8 cellular contexts compared by ENCODE assay signal in the genomic region with DNA sequence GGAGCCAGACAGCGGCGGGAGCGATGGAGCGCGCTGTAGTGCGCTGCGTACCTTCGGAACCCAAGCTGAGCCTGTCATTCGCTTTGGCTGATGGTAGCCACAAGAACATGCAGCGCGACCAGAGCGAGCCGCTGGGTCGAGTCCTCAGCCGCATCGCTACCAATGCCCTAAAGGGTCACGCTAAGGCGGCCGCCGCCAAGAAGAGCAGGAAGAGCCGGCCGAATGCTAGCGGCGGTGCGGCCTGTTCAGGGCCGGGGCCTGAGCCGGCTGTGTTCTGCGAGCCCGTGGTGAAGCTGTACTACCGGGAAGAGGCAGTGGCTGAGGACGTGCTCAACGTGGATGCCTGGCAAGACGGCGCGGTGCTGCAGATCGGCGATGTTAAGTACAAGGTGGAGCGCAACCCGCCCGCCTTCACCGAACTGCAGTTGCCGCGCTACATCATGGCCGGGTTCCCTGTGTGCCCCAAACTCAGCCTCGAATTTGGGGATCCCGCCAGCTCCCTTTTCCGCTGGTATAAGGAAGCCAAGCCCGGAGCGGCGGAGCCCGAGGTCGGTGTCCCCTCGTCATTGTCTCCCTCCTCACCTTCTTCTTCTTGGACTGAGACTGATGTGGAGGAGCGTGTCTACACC. TPM values are rescaled to one million over a fixed set of nuclear protein-coding genes. Genes with fewer than 3 reads are reported as not detected.
DNase-seq lines count a peak whose midpoint lies in the region; ATAC-seq and TF ChIP-seq lines count a peak whose summit lies in the region.

No MANE protein-coding gene starts in this region.

- CTCF ChIA-PET in activated naive CD4-positive, alpha-beta T cell treated with anti-CD3 and anti-CD28 coated beads, Interleukin-2, amount 10 ng/mL, durations not matched to agents 7 days and 5 days (lab: Charles Lee): interaction anchor here (0.6 to 1.7 kb wide), 4 partner anchors 14 to 340 kb away, joined by 3 to 4 read pairs (median 3); no protein-coding TSS in a partner anchor

- peaks cover 15% of the 10 kb centered on the region for H3K4me1 ChIP-seq in HAP-1

- no peak for TF ChIP-seq CTCF in NB4 (IDR thresholded peaks at IDR 0.05; ENCODE audit: low read depth, low read length)

- in situ Hi-C loops in HAP-1 (cut with MboI; ENCODE audit: low sequenced_read_pairs): no loop called here

- no peaks in the 10 kb centered on the region for H3K27me3 ChIP-seq in HAP-1 (ENCODE audit: low read depth)

- H3K4me3 ChIP-seq in HAP-1 (peak overlapping the region; percentile 72), NB4 (ENCODE audit: low read depth, low read length) (peak overlapping the region; percentile 92)

- H3K27ac Mint-ChIP-seq in activated naive CD4-positive, alpha-beta T cell treated with anti-CD3 and anti-CD28 coated beads, Interleukin-2, amount 10 ng/mL, durations not matched to agents 7 days and 5 days: peak overlapping the region; percentile 98

- H3K4me3 Mint-ChIP-seq in activated naive CD4-positive, alpha-beta T cell treated with anti-CD3 and anti-CD28 coated beads, Interleukin-2, amount 10 ng/mL, durations not matched to agents 7 days and 5 days: peak overlapping the region; percentile 96

- no peak for TF ChIP-seq POLR2A in NB4 (IDR thresholded peaks at IDR 0.05; ENCODE audit: extremely low read depth, insufficient read length)

- no peaks in the 10 kb centered on the region for H3K27me3 Mint-ChIP-seq in activated naive CD4-positive, alpha-beta T cell treated with anti-CD3 and anti-CD28 coated beads, Interleukin-2, amount 10 ng/mL, durations not matched to agents 7 days and 5 days

- H3K9me3 Mint-ChIP-seq in activated naive CD4-positive, alpha-beta T cell treated with anti-CD3 and anti-CD28 coated beads, Interleukin-2, amount 10 ng/mL, durations not matched to agents 7 days and 5 days: no peaks in the 10 kb centered on the region

- H3K4me1 Mint-ChIP-seq in activated naive CD4-positive, alpha-beta T cell treated with anti-CD3 and anti-CD28 coated beads, Interleukin-2, amount 10 ng/mL, durations not matched to agents 7 days and 5 days: peaks cover 43% of the 10 kb centered on the region

- intact Hi-C loops in left cardiac atrium (cut with DNase I) (loop anchor here (5.0 kb wide), 1 partner anchor 41 kb away; a partner anchor contains a TSS), sciatic nerve (cut with DNase I) (no loop called here)

- peaks cover 14% of the 10 kb centered on the region for H3K36me3 ChIP-seq in HAP-1 (replicated peaks)

- peak; percentile 59 for DNase-seq in DMS 273 (lab: John Stamatoyannopoulos, UW; ENCODE audit: unreplicated experiment)
- DNase-seq in DMS 273 treated with DMSO at 0.1 percent for 48 hours (lab: John Stamatoyannopoulos, UW): no peak
- DNase-seq in HAP-1 (ENCODE audit: low spot score in 2 of 2): peak; percentile 27 to 47
- DNase-seq in NB4 (ENCODE audit: low read depth): no peak
- DNase-seq in activated naive CD4-positive, alpha-beta T cell treated with anti-CD3 and anti-CD28 coated beads, Interleukin-2, amount 10 ng/mL, durations not matched to agents 7 days and 5 days: peak; percentile 53
- peak; percentile 40 for DNase-seq in left cardiac atrium
- DNase-seq in sciatic nerve (ENCODE audit: low spot score): no peak
- DNase-seq in H4 (ENCODE audit: low spot score): no peak

- peak; percentile 53 to 67 for ATAC-seq in left cardiac atrium
- peak; percentile 63 for ATAC-seq in sciatic nerve

- peaks cover 33% of the 10 kb centered on the region for H3K36me3 Mint-ChIP-seq in activated naive CD4-positive, alpha-beta T cell treated with anti-CD3 and anti-CD28 coated beads, Interleukin-2, amount 10 ng/mL, durations not matched to agents 7 days and 5 days

- peaks cover 6% of the 10 kb centered on the region for H3K9me3 ChIP-seq in HAP-1

RNA-seq across cellular contexts. Expression of a gene that starts 0.5 kb away (rescaled TPM):
- 10 to 100 TPM in 1 of 2 donors, 1 to 10 TPM in 1; 9.8 to 16.2 TPM for total RNA-seq in left cardiac atrium
- total RNA-seq in sciatic nerve: 12.7 TPM
- total RNA-seq in H4 (2014; rRNA removed; shearing (Covaris generic)): 6.2 and 7.6 TPM in 2 replicates

RNA-seq across cellular contexts. Expression of a gene that starts 12.4 kb away (rescaled TPM):
- total RNA-seq in left cardiac atrium: under 1 TPM in 1 of 2 donors, not detected in 1; 0.03 TPM
- total RNA-seq in sciatic nerve: 0.80 TPM
- total RNA-seq in H4 (2014; rRNA removed; shearing (Covaris generic)): 0.06 TPM in 1 of 2 replicates, not detected in the other

RNA-seq across cellular contexts. Expression of a gene that starts 40.6 kb away (rescaled TPM):
- 100 to 1,000 TPM in 1 of 2 donors, 10 to 100 TPM in 1; 80.1 to 114 TPM for total RNA-seq in left cardiac atrium
- 97.3 TPM for total RNA-seq in sciatic nerve
- total RNA-seq in H4 (2014; rRNA removed; shearing (Covaris generic)): 209 and 245 TPM in 2 replicates

Comparison
In these comparisons a context has a peak if more than half of its experiments do, and no peak if none do; other contexts are left out.
1. DNase-seq: peak in DMS 273 (single experiment), HAP-1 (2 of 2), activated naive CD4-positive, alpha-beta T cell treated with anti-CD3 and anti-CD28 coated beads, Interleukin-2, amount 10 ng/mL, durations not matched to agents 7 days and 5 days (single experiment) and left cardiac atrium (single experiment); none in DMS 273 treated with DMSO at 0.1 percent for 48 hours (single experiment), NB4 (single experiment), sciatic nerve (single experiment) and H4 (single experiment).